8 cellular contexts compared by ENCODE assay signal in genomic region chrX:7083468-7084396, GRCh38.
DNase-seq lines count a peak whose midpoint lies in the region; ATAC-seq lines count a peak whose summit lies in the region.

No MANE protein-coding gene starts in this region.

- CTCF ChIA-PET in activated CD4-positive, alpha-beta memory T cell treated with anti-CD3 and anti-CD28 coated beads for 36 hours (lab: Charles Lee) = interaction anchor here (0.9 kb wide), 1 partner anchor 25 kb away, joined by 3 read pairs; no protein-coding TSS in a partner anchor

- intact Hi-C loops in activated CD4-positive, alpha-beta memory T cell treated with anti-CD3 and anti-CD28 coated beads for 36 hours (cut with micrococcal nuclease) = loop anchor here (1.0 to 5.0 kb wide), 3 partner anchors 24 to 844 kb away; partner anchors contain the start of genes PNPLA4 and PUDP

- POLR2A ChIA-PET in activated CD4-positive, alpha-beta memory T cell treated with anti-CD3 and anti-CD28 coated beads for 36 hours (lab: Charles Lee) = interaction anchor here (1.4 kb wide), 1 partner anchor 24 kb away, joined by 3 read pairs; no protein-coding TSS in a partner anchor

- ATAC-seq in esophagus mucosa = peak; percentile 75

- peak overlapping the region; percentile 4 for H3K27ac Mint-ChIP-seq in activated CD4-positive, alpha-beta memory T cell treated with anti-CD3 and anti-CD28 coated beads for 36 hours

- H3K4me1 Mint-ChIP-seq in activated CD4-positive, alpha-beta memory T cell treated with anti-CD3 and anti-CD28 coated beads for 36 hours (ENCODE audit: low read depth) = peaks cover 38% of the 10 kb centered on the region

- peaks cover 2% of the 10 kb centered on the region for H3K36me3 Mint-ChIP-seq in activated CD4-positive, alpha-beta memory T cell treated with anti-CD3 and anti-CD28 coated beads for 36 hours

- H3K4me3 Mint-ChIP-seq in activated CD4-positive, alpha-beta memory T cell treated with anti-CD3 and anti-CD28 coated beads for 36 hours = no peak overlapping the region

- DNase-seq in GM04504 (ENCODE audit: low read depth) (peak; percentile 88), GOT3 (lab: John Stamatoyannopoulos, UW) (peak; percentile 5), M059J (ENCODE audit: low read depth) (peak; percentile 96), NCI-H774 (lab: John Stamatoyannopoulos, UW) (no peak), middle frontal gyrus (ENCODE audit: extremely low spot score, low spot score) (no peak)
- DNase-seq in activated CD4-positive, alpha-beta memory T cell treated with anti-CD3 and anti-CD28 coated beads for 36 hours = peak; percentile 69
- peak; percentile 23 to 37 for DNase-seq in stimulated activated CD4-positive, alpha-beta T cell treated with anti-CD3 and anti-CD28 coated beads, Interleukin-2, amount 100 ng/mL, for 48 hours

- no peaks in the 10 kb centered on the region for H3K27me3 Mint-ChIP-seq in activated CD4-positive, alpha-beta memory T cell treated with anti-CD3 and anti-CD28 coated beads for 36 hours

- no peaks in the 10 kb centered on the region for H3K9me3 Mint-ChIP-seq in activated CD4-positive, alpha-beta memory T cell treated with anti-CD3 and anti-CD28 coated beads for 36 hours

Comparison
In these comparisons a context has a peak if more than half of its experiments do, and no peak if none do; other contexts are left out.
1. DNase-seq: peak in GM04504 (single experiment), GOT3 (single experiment), M059J (single experiment), activated CD4-positive, alpha-beta memory T cell treated with anti-CD3 and anti-CD28 coated beads for 36 hours (single experiment) and stimulated activated CD4-positive, alpha-beta T cell treated with anti-CD3 and anti-CD28 coated beads, Interleukin-2, amount 100 ng/mL, for 48 hours (2 of 2); none in NCI-H774 (single experiment) and middle frontal gyrus (single experiment).